2 cellular contexts compared by ENCODE assay signal in genomic region chr9:95754533-95755420, GRCh38.
TF ChIP-seq lines count a peak whose summit lies in the region.

No MANE protein-coding gene starts in this region.

TF ChIP-seq in HepG2, 621 proteins besides CTCF, POLR2A, EP300 and RAD21:
- TF ChIP-seq SAFB2 (CRISPR knock-in tag; IDR thresholded peaks at IDR 0.05; ENCODE audit: borderline replicate concordance, low read depth) (no peak), JUND (CRISPR knock-in tag; IDR thresholded peaks at IDR 0.05) (no peak), ZNF331 (CRISPR knock-in tag; IDR thresholded peaks at IDR 0.05) (no peak), ARNT (IDR thresholded peaks at IDR 0.05) (no peak)

TF ChIP-seq in H1, 55 proteins besides CTCF, POLR2A, EP300 and RAD21:
- TF ChIP-seq TAF7 (optimal IDR thresholded peaks at IDR 0.05; ENCODE audit: borderline replicate concordance, low read depth, low read length) = no peak
- no peak for TF ChIP-seq CREB1 (IDR thresholded peaks at IDR 0.05)
- TF ChIP-seq SIN3A (conservative IDR thresholded peaks at IDR 0.05 in 1 of 2, IDR thresholded peaks at IDR 0.05 in 1 of 2; ENCODE audit: low read depth in 1 of 2, low read length in 2 of 2) = peak in 1 of 2 experiments; percentile 89; a peak in 2 of 4 replicates
- TF ChIP-seq NANOG (IDR thresholded peaks at IDR 0.05; ENCODE audit: insufficient read depth, low read depth, low read length, poor library complexity, severe bottlenecking) = no peak
- no peak for TF ChIP-seq GTF2F1 (IDR thresholded peaks at IDR 0.05; ENCODE audit: borderline replicate concordance, low read depth, low read length)
- TF ChIP-seq HDAC6 (IDR thresholded peaks at IDR 0.05; ENCODE audit: low read depth, low read length) = no peak
- no peak for TF ChIP-seq EZH2 (IDR thresholded peaks at IDR 0.05; ENCODE audit: low read depth, low read length, severe bottlenecking)
- TF ChIP-seq POU5F1 (IDR thresholded peaks at IDR 0.05; ENCODE audit: low read depth, low read length) = no peak
- TF ChIP-seq ASH2L (IDR thresholded peaks at IDR 0.05; ENCODE audit: low read length) = no peak
- TF ChIP-seq EGR1 (IDR thresholded peaks at IDR 0.05; ENCODE audit: borderline replicate concordance, low read depth, low read length) = no peak
- TF ChIP-seq USF2 (IDR thresholded peaks at IDR 0.05; ENCODE audit: low read length) = no peak
- peak; percentile 63 for TF ChIP-seq POLR2AphosphoS5 (IDR thresholded peaks at IDR 0.05; ENCODE audit: low read depth, low read length)
- TF ChIP-seq KDM1A (IDR thresholded peaks at IDR 0.05; ENCODE audit: borderline replicate concordance, low read length) = no peak
- TF ChIP-seq MAFK (IDR thresholded peaks at IDR 0.05; ENCODE audit: low read depth, low read length) = no peak
- TF ChIP-seq KDM5A (IDR thresholded peaks at IDR 0.05; ENCODE audit: low read length) = no peak
- TF ChIP-seq SUZ12 (IDR thresholded peaks at IDR 0.05; ENCODE audit: low read length) = no peak
- TF ChIP-seq ATF2 (IDR thresholded peaks at IDR 0.05; ENCODE audit: low read length) = no peak
- no peak for TF ChIP-seq SIRT6 (IDR thresholded peaks at IDR 0.05; ENCODE audit: low read length)
- no peak for TF ChIP-seq RXRA (IDR thresholded peaks at IDR 0.05; ENCODE audit: insufficient read depth, low read depth, low read length)
- no peak for TF ChIP-seq TAF1 (IDR thresholded peaks at IDR 0.05; ENCODE audit: low read depth, low read length)
- no peak for TF ChIP-seq PHF8 (conservative IDR thresholded peaks at IDR 0.05; ENCODE audit: low read depth, low read length)
- TF ChIP-seq CEBPB (IDR thresholded peaks at IDR 0.05; ENCODE audit: low read depth, low read length) = no peak
- no peak for TF ChIP-seq E2F6 (IDR thresholded peaks at IDR 0.05)
- TF ChIP-seq FOSL1 (IDR thresholded peaks at IDR 0.05; ENCODE audit: insufficient read depth, low read depth, low read length) = no peak
- TF ChIP-seq BRCA1 (IDR thresholded peaks at IDR 0.05; ENCODE audit: low read depth, low read length) = no peak
- no peak for TF ChIP-seq RFX5 (IDR thresholded peaks at IDR 0.05; ENCODE audit: borderline replicate concordance, low read depth, low read length)
- TF ChIP-seq CBX8 (IDR thresholded peaks at IDR 0.05; ENCODE audit: borderline replicate concordance, low read depth, low read length) = no peak
- TF ChIP-seq CTBP2 (IDR thresholded peaks at IDR 0.05; ENCODE audit: borderline replicate concordance, insufficient read depth, insufficient read length, low read length) = no peak
- TF ChIP-seq BCL11A (IDR thresholded peaks at IDR 0.05; ENCODE audit: low read depth in 2 of 2, low read length in 2 of 2) = no peak
- peak; percentile 34 for TF ChIP-seq CHD7 (IDR thresholded peaks at IDR 0.05; ENCODE audit: insufficient replicate concordance, low read length)
- no peak for TF ChIP-seq BACH1 (IDR thresholded peaks at IDR 0.05; ENCODE audit: low read length)
- TF ChIP-seq TBP (IDR thresholded peaks at IDR 0.05; ENCODE audit: low read depth, low read length) = no peak
- no peak for TF ChIP-seq SP2 (IDR thresholded peaks at IDR 0.05; ENCODE audit: low read length)
- TF ChIP-seq CHD2 (IDR thresholded peaks at IDR 0.05; ENCODE audit: low read length) = no peak
- no peak for TF ChIP-seq SP4 (IDR thresholded peaks at IDR 0.05; ENCODE audit: low read length)
- TF ChIP-seq RBBP5 (IDR thresholded peaks at IDR 0.05; ENCODE audit: borderline replicate concordance, low read depth, low read length) = no peak
- TF ChIP-seq SAP30 (IDR thresholded peaks at IDR 0.05; ENCODE audit: insufficient read depth, insufficient replicate concordance, low read length) = no peak
- no peak for TF ChIP-seq ATF3 (IDR thresholded peaks at IDR 0.05; ENCODE audit: insufficient read depth, low read depth, low read length)
- no peak for TF ChIP-seq JUN (IDR thresholded peaks at IDR 0.05; ENCODE audit: low read depth, low read length)
- TF ChIP-seq TCF12 (IDR thresholded peaks at IDR 0.05; ENCODE audit: low read depth, low read length) = peak; percentile 98
- no peak for TF ChIP-seq RNF2 (IDR thresholded peaks at IDR 0.05; ENCODE audit: borderline replicate concordance, low read depth, low read length, missing control alignments, poor library complexity, severe bottlenecking)
- TF ChIP-seq HDAC2 (IDR thresholded peaks at IDR 0.05; ENCODE audit: borderline replicate concordance in 1 of 2, low read depth in 2 of 2, low read length in 2 of 2) = no peak
- TF ChIP-seq SRF (IDR thresholded peaks at IDR 0.05; ENCODE audit: low read depth, low read length) = no peak
- TF ChIP-seq CHD1 (IDR thresholded peaks at IDR 0.05; ENCODE audit: low read depth, low read length) = no peak
- no peak for TF ChIP-seq NRF1 (IDR thresholded peaks at IDR 0.05; ENCODE audit: low read depth, low read length)
- peak; percentile 44; the same call in 1 of the 2 replicates for TF ChIP-seq SP1 (IDR thresholded peaks at IDR 0.05; ENCODE audit: low read depth, low read length)
- no peak for TF ChIP-seq JUND (IDR thresholded peaks at IDR 0.05; ENCODE audit: low read length)
- no peak for TF ChIP-seq YY1 (IDR thresholded peaks at IDR 0.05; ENCODE audit: low read depth, low read length)
- TF ChIP-seq TEAD4 (IDR thresholded peaks at IDR 0.05; ENCODE audit: low read depth, low read length) = peak; percentile 89
- TF ChIP-seq ZNF274 (IDR thresholded peaks at IDR 0.05; ENCODE audit: borderline replicate concordance, extremely low read depth, low read length) = no peak
- no peak for TF ChIP-seq CBX5 (IDR thresholded peaks at IDR 0.05; ENCODE audit: low read depth, low read length)
- TF ChIP-seq GABPA (IDR thresholded peaks at IDR 0.05; ENCODE audit: borderline replicate concordance, insufficient read depth, low read length) = no peak
- no peak for TF ChIP-seq KDM4A (IDR thresholded peaks at IDR 0.05; ENCODE audit: low read depth, low read length, severe bottlenecking)
- TF ChIP-seq SIX5 (IDR thresholded peaks at IDR 0.05; ENCODE audit: low read depth, low read length) = no peak
- TF ChIP-seq MAX (IDR thresholded peaks at IDR 0.05) = peak; percentile 42
